ENCODE assay signal across 25 cellular contexts in the genomic region with DNA sequence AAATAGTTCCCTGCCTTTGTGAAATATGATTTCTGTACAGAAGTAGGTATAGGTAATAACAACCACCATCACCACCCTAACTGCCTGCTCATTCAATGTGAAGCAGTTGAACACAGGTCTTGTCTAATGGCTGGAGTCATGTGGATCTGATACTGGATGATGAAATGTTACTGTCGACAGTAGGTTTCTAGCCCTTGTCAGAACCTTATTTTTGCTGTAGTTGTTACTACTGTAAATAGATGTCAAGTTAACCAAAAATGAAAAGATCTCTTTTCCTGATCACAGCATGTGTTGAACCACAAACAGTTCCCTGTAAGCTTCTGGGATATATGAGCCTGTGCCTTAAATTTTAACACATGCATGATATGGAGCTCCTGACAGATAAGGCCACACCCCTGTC.
"Had no signal": no experiment of that assay in that cellular context is flagged by ENCODE, and none has a peak within 500 bp of the region (broad histone marks: within the 10 kb centered on the region; RNA-seq: fewer than 3 reads in every experiment).

No MANE protein-coding gene starts in this region.

- H3K4me3 Mint-ChIP-seq: mesothelial cell of epicardium, naive B cell had no signal

- H3K27me3 ChIP-seq: dorsolateral prefrontal cortex, esophagus squamous epithelium, gastrocnemius medialis, heart right ventricle, left lung had no signal

- H3K36me3 ChIP-seq: esophagus squamous epithelium, gastrocnemius medialis, heart right ventricle, left lung, lower lobe of right lung had no signal

- H3K4me3 ChIP-seq: coronary artery, dorsolateral prefrontal cortex, esophagus squamous epithelium, gastrocnemius medialis, heart right ventricle, left lung, lower lobe of right lung, mucosa of descending colon had no signal

- DNase-seq: dermis blood vessel endothelial cell; dorsolateral prefrontal cortex; effector CD4-positive, alpha-beta T cell; effector memory CD4-positive, alpha-beta T cell; esophagus squamous epithelium; foreskin fibroblast; foreskin melanocyte; gastrocnemius medialis; glutamatergic neuron; head of caudate nucleus; heart right ventricle; hippocampal formation; left cardiac atrium; left lung; left ventricle myocardium superior; lower lobe of right lung; mesenchymal stem cell; mucosa of descending colon; naive B cell had no signal

- H3K4me1 Mint-ChIP-seq: naive B cell had no signal

- H3K27ac ChIP-seq: coronary artery, dorsolateral prefrontal cortex, epithelial cell of prostate, esophagus squamous epithelium, gastrocnemius medialis, heart right ventricle, left lung, lower lobe of right lung had no signal

- H3K36me3 Mint-ChIP-seq: naive B cell had no signal

- FAIRE-seq: islet of Langerhans, keratinocyte had no signal

- H3K4me1 ChIP-seq: gastrocnemius medialis, heart right ventricle, left lung, lower lobe of right lung had no signal

- H3K9me3 ChIP-seq: gastrocnemius medialis had no signal

- ATAC-seq: esophagus mucosa, gastrocnemius medialis, heart right ventricle, left cardiac atrium, left lung, left ventricle myocardium superior, lower lobe of right lung, mucosa of descending colon had no signal
